8 cellular contexts compared by ENCODE assay signal in the genomic region with DNA sequence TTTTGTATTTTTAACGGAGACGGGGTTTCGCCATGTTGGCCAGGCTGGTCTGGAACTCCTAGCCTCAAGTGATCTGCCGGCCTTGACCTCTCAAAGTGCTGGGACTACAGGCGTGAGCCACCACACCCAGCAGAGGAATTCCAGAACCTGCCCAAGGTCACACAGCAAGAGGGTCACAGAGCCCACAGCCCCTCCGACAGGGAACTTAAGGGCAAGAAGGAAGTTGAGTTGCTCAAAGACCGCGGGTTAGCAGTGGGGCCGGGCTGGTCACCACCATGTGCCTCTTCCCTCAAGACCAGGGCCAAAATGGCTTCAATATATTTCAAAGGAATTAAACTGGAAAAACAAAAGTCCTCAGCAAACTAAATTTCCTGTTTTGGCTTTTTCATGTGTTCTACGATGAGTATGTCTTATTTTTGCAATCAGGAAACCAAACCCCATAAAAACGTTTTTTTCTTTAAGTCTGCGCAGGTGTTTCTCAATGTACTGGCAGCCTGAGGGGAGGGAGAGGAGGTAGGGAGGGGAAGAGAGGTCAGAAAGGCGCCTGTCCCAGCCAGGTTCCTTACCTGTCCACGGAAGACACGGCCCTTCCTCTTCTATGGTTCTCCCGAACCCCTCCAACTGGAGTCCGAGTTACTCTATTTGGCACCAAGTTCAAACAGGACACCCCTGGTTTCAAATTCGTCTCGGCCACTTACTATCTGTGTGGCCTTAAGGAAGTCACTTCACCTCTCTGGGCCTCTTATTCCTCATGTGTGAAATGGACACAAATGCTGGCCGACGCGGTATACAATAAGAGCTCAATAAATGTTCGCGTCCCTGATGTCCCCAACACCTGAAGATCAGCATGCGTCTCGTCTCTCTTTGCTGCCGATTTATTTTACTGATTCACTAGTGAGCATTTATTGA. TPM values are rescaled to one million over a fixed set of nuclear protein-coding genes. Genes with fewer than 3 reads are reported as not detected.
DNase-seq lines count a peak whose midpoint lies in the region; ATAC-seq and TF ChIP-seq lines count a peak whose summit lies in the region.

No MANE protein-coding gene starts in this region.

- DNase-seq in NCI-H2227 (lab: John Stamatoyannopoulos, UW; ENCODE audit: unreplicated experiment) (peak; percentile 49), NCI-H2227 treated with DMSO at 0.1 percent for 48 hours (lab: John Stamatoyannopoulos, UW) (no peak), heart left ventricle (peak in 2 of 5 donors; percentile 49 to 71), retina (peak; percentile 19), SW480 (ENCODE audit: low spot score) (no peak), GM19238 (ENCODE audit: insufficient read length, low spot score) (no peak)
- DNase-seq in activated CD8-positive, alpha-beta T cell treated with anti-CD3 and anti-CD28 coated beads for 36 hours = no peak

- H3K9me3 Mint-ChIP-seq in activated CD8-positive, alpha-beta T cell treated with anti-CD3 and anti-CD28 coated beads for 36 hours = no peaks in the 10 kb centered on the region

- no peaks in the 10 kb centered on the region for H3K27me3 ChIP-seq in heart left ventricle

- peak overlapping the region; percentile 67 for H3K27ac Mint-ChIP-seq in activated CD8-positive, alpha-beta T cell treated with anti-CD3 and anti-CD28 coated beads for 36 hours

- H3K4me3 ChIP-seq in heart left ventricle = peak overlapping the region; percentile 55 to 98 (median 78)

- no peaks in the 10 kb centered on the region for H3K27me3 Mint-ChIP-seq in activated CD8-positive, alpha-beta T cell treated with anti-CD3 and anti-CD28 coated beads for 36 hours

- peaks cover 0 to 35% (median 23%) of the 10 kb centered on the region in 9 donors for H3K36me3 ChIP-seq in heart left ventricle

- WGBS in heart left ventricle, 4 donors = 41 to 44% (median 43%) methylated on average over 27 of the region's 27 CpGs

- no peak for TF ChIP-seq CTCF in activated CD8-positive, alpha-beta T cell treated with anti-CD3 and anti-CD28 coated beads for 36 hours (IDR thresholded peaks at IDR 0.05)
- TF ChIP-seq CTCF in heart left ventricle (IDR thresholded peaks at IDR 0.05) = no peak

- no peaks in the 10 kb centered on the region for H3K9me3 ChIP-seq in heart left ventricle

- peak overlapping the region in 11 of 12 donors; percentile 59 to 94 (median 76) for H3K27ac ChIP-seq in heart left ventricle

- H3K4me1 ChIP-seq in heart left ventricle = peaks cover 0 to 37% (median 19%) of the 10 kb centered on the region in 12 donors

- TF ChIP-seq POLR2A in heart left ventricle (IDR thresholded peaks at IDR 0.05) = no peak

- peaks cover 23% of the 10 kb centered on the region for H3K36me3 Mint-ChIP-seq in activated CD8-positive, alpha-beta T cell treated with anti-CD3 and anti-CD28 coated beads for 36 hours (ENCODE audit: low read depth)

- peaks cover 30% of the 10 kb centered on the region for H3K4me1 Mint-ChIP-seq in activated CD8-positive, alpha-beta T cell treated with anti-CD3 and anti-CD28 coated beads for 36 hours (ENCODE audit: low read depth)

- ATAC-seq in HG03378 (IDR thresholded peaks at IDR 0.05; ENCODE audit: unreplicated experiment) (peak; percentile 20), heart left ventricle (peak in 1 of 4 donors; percentile 16)
- peak; percentile 13 for ATAC-seq in activated CD8-positive, alpha-beta T cell treated with anti-CD3 and anti-CD28 coated beads for 36 hours

- intact Hi-C loops in activated CD8-positive, alpha-beta T cell treated with anti-CD3 and anti-CD28 coated beads for 36 hours (cut with micrococcal nuclease) = loop anchor here (2.0 kb wide), 1 partner anchor 19 kb away; no protein-coding TSS in a partner anchor
- intact Hi-C loops in heart left ventricle (cut with DNase I) = loop anchor here in 3 of 10 donors (2.0 kb wide), 1 partner anchor 25 kb away; a partner anchor contains a TSS

- CTCF ChIA-PET in activated CD8-positive, alpha-beta T cell treated with anti-CD3 and anti-CD28 coated beads for 36 hours (lab: Charles Lee) = interaction anchor here (0.9 kb wide), 1 partner anchor 17 kb away, joined by 3 read pairs; no protein-coding TSS in a partner anchor

- POLR2A ChIA-PET in activated CD8-positive, alpha-beta T cell treated with anti-CD3 and anti-CD28 coated beads for 36 hours (lab: Charles Lee) = interaction anchor here (0.6 kb wide), 1 partner anchor 25 kb away, joined by 3 read pairs; a partner anchor contains a TSS

- peak overlapping the region; percentile 96 for H3K4me3 Mint-ChIP-seq in activated CD8-positive, alpha-beta T cell treated with anti-CD3 and anti-CD28 coated beads for 36 hours

RNA-seq across cellular contexts. Expression of a gene that starts 0.8 kb away (rescaled TPM):
- 10 to 100 TPM; 13.4 to 18.9 TPM for total RNA-seq in activated CD8-positive, alpha-beta T cell treated with anti-CD3 and anti-CD28 coated beads for 36 hours
- 10 to 100 TPM in 8 of 9 donors, 1 to 10 TPM in 1; 9.7 to 33.2 (median 12.3) TPM for total RNA-seq in heart left ventricle
- 1 to 10 TPM; 8.8 to 8.9 TPM for polyA plus RNA-seq in heart left ventricle

RNA-seq across cellular contexts. Expression of a gene that starts 24.3 kb away (rescaled TPM):
- total RNA-seq in activated CD8-positive, alpha-beta T cell treated with anti-CD3 and anti-CD28 coated beads for 36 hours = 10 to 100 TPM; 13.5 to 13.9 TPM
- total RNA-seq in heart left ventricle = 10 to 100 TPM; 28.8 to 66.6 (median 33.6) TPM
- 10 to 100 TPM; 15.6 to 17.5 TPM for polyA plus RNA-seq in heart left ventricle

Comparison
In these comparisons a context has a peak if more than half of its experiments do, and no peak if none do; other contexts are left out.
1. DNase-seq: peak in NCI-H2227 (single experiment) and retina (single experiment); none in NCI-H2227 treated with DMSO at 0.1 percent for 48 hours (single experiment), activated CD8-positive, alpha-beta T cell treated with anti-CD3 and anti-CD28 coated beads for 36 hours (single experiment), SW480 (single experiment) and GM19238 (single experiment).